In genomic region chr1:221268295-221268694, GRCh38 we compare ENCODE assay signal across 14 cellular contexts.
DNase-seq lines count a peak whose midpoint lies in the region; ATAC-seq and TF ChIP-seq lines count a peak whose summit lies in the region.
"Had no signal": no experiment of that assay in that cellular context is flagged by ENCODE, and none has a peak within 500 bp of the region (broad histone marks: within the 10 kb centered on the region; RNA-seq: fewer than 3 reads in every experiment).

No MANE protein-coding gene starts in this region.

- POLR2A ChIA-PET in T-cell (lab: Charles Lee), result no interaction called here

- CTCF ChIA-PET in T-cell (lab: Charles Lee), result no interaction called here

- DNase-seq in COLO829 (ENCODE audit: low spot score), result peak; percentile 16
- DNase-seq in HT1080 (ENCODE audit: low read depth), result peak; percentile 68
- peak; percentile 89 for DNase-seq in astrocyte of the spinal cord (ENCODE audit: low read depth, low spot score)
- DNase-seq in mesenchymal stem cell, result peak; percentile 78
- no peak for DNase-seq in T-cell
- no peak for DNase-seq in NCI-H524 (lab: John Stamatoyannopoulos, UW)
- DNase-seq: activated T-cell treated with anti-CD3 and anti-CD28 coated beads, Interleukin-2, amount 50 U/mL, for 1 hour; Caco-2; GOT3; NCI-H82 had no signal

- no peaks in the 10 kb centered on the region for H3K4me1 Mint-ChIP-seq in T-cell

- no peaks in the 10 kb centered on the region for H3K79me1 ChIP-seq in mesenchymal stem cell (replicated peaks; ENCODE audit: low read length, poor library complexity, severe bottlenecking)

- H3K27ac ChIP-seq in mesenchymal stem cell (ENCODE audit: low read length, poor library complexity, severe bottlenecking), result no peak overlapping the region
- H3K27ac ChIP-seq: epithelial cell of prostate, prostate gland had no signal

- no peak overlapping the region for H3K4me3 Mint-ChIP-seq in T-cell

- ATAC-seq in T-cell (replicated peaks in 1 of 4), result no peak
- no peak for ATAC-seq in HG03025 (IDR thresholded peaks at IDR 0.05; ENCODE audit: low FRiP score, unreplicated experiment)
- no peak for ATAC-seq in GM21528 (IDR thresholded peaks at IDR 0.05; ENCODE audit: low FRiP score, unreplicated experiment)

- H2BK12ac ChIP-seq in mesenchymal stem cell (ENCODE audit: low read length in 2 of 2), result no peak overlapping the region

- no peak overlapping the region for H2BK5ac ChIP-seq in mesenchymal stem cell (ENCODE audit: low read depth, low read length, poor library complexity, severe bottlenecking)

- no peaks in the 10 kb centered on the region for H3K4me1 ChIP-seq in mesenchymal stem cell (ENCODE audit: control insufficient read depth, insufficient read depth, low read depth, low read length)
- H3K4me1 ChIP-seq: Caco-2, prostate gland had no signal

- H4K91ac ChIP-seq in mesenchymal stem cell (ENCODE audit: low read length), result no peak overlapping the region

- no peak overlapping the region for H3K23ac ChIP-seq in mesenchymal stem cell (ENCODE audit: low read length in 2 of 2)

- no peak overlapping the region for H3K14ac ChIP-seq in mesenchymal stem cell (ENCODE audit: low read length in 2 of 2)

- H3K4me3 ChIP-seq in astrocyte of the spinal cord (ENCODE audit: low read depth, low read length), result no peak overlapping the region
- H3K4me3 ChIP-seq in mesenchymal stem cell (ENCODE audit: insufficient read depth in 1 of 2, low read depth in 1 of 2, low read length in 2 of 2), result no peak overlapping the region
- H3K4me3 ChIP-seq: prostate gland had no signal

- H2BK15ac ChIP-seq in mesenchymal stem cell (ENCODE audit: low read depth, poor library complexity, severe bottlenecking), result no peak overlapping the region

- no peak overlapping the region for H2AK5ac ChIP-seq in mesenchymal stem cell (ENCODE audit: low read length, severe bottlenecking)

- no peak overlapping the region for H2AFZ ChIP-seq in mesenchymal stem cell (ENCODE audit: low read depth, low read length)

- no peak for TF ChIP-seq CTCF in astrocyte of the spinal cord (IDR thresholded peaks at IDR 0.05; ENCODE audit: low read depth, low read length)

- in situ Hi-C loops in astrocyte of the spinal cord (cut with HindIII; ENCODE audit: low sequenced_read_pairs), result no loop called here

- no peaks in the 10 kb centered on the region for H3K36me3 Mint-ChIP-seq in T-cell

- no peaks in the 10 kb centered on the region for H3K9me3 Mint-ChIP-seq in T-cell

- H3K27me3 ChIP-seq in mesenchymal stem cell (ENCODE audit: control insufficient read depth in 1 of 2, insufficient read depth in 1 of 2, low read length in 2 of 2), result no peaks in the 10 kb centered on the region

- no peak overlapping the region for H3K4ac ChIP-seq in mesenchymal stem cell (ENCODE audit: low read depth in 1 of 2, low read length in 2 of 2)

- H3K9me3 ChIP-seq in mesenchymal stem cell (ENCODE audit: control insufficient read depth, low read length), result no peaks in the 10 kb centered on the region
- H3K9me3 ChIP-seq: prostate gland had no signal

- no CpG with 5 or more reads among the region's 1 CpG for whole genome bisulfite sequencing in mesenchymal stem cell

- peaks cover 3% of the 10 kb centered on the region in 2 donors for H3K27me3 Mint-ChIP-seq in T-cell

- H3K9ac ChIP-seq in mesenchymal stem cell (ENCODE audit: low read length), result no peak overlapping the region

- H3K27ac Mint-ChIP-seq in T-cell, result no peak overlapping the region

- H4K8ac ChIP-seq in mesenchymal stem cell (ENCODE audit: low read length), result no peak overlapping the region

- no peak overlapping the region for H3K4me2 ChIP-seq in mesenchymal stem cell (ENCODE audit: low read length, poor library complexity, severe bottlenecking)

- no peak overlapping the region for H3K18ac ChIP-seq in mesenchymal stem cell (ENCODE audit: low read depth in 1 of 2, low read length in 2 of 2)

- no peaks in the 10 kb centered on the region for H3K36me3 ChIP-seq in mesenchymal stem cell (ENCODE audit: control insufficient read depth in 1 of 2, insufficient read depth in 2 of 2, low read depth in 1 of 2, low read length in 2 of 2)
- H3K36me3 ChIP-seq: prostate gland had no signal

- no peak overlapping the region for H2BK120ac ChIP-seq in mesenchymal stem cell (ENCODE audit: low read depth, low read length)

Comparison
In these comparisons a context has a peak if more than half of its experiments do, and no peak if none do; other contexts are left out.
1. DNase-seq: peak in COLO829 (single experiment), HT1080 (single experiment), astrocyte of the spinal cord (single experiment) and mesenchymal stem cell (single experiment); none in T-cell (0 of 34) and NCI-H524 (0 of 2).